In the genomic region with DNA sequence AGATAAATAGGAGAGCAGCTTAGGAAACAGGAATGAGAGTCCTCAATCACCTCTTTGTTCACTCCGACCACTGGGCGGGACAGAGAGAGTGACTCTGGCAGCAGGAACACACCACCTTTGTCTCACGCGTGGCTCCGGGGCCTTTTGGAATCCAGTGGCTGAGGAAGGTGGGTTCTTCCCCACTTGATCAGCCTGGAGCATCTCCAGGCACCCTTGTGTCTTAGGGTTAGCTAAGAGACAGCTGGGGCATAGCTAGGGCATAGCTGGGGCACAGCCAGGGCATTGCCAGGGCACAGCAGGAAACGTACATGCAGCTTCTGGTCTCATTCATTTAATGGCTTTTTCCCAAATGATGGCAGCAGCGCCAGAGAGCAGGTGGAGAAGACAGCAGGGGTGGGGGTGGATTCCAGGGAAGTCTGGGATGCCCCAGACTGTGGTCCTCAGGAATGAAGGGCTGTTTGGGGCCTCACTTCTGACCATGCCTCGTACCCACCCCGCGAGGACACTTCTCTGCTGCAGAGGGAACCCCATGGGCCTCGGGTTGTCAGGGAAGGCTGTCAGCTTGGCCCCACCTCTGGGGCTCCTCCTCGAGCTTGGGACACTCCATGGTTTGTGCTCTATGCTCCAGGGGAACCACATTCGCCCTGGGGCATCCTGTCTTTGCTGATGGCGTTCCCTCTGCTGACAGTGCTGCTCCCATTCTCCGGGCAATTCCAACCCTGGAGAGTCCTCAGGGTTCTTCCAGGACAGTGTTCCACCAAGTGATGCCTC, we compare ENCODE assay signal across 21 cellular contexts. TPM values are rescaled to one million over a fixed set of nuclear protein-coding genes. Genes with fewer than 3 reads are reported as not detected.
A peak's percentile ranks its signal among the peaks of the same experiment; 100 is the strongest.
DNase-seq lines count a peak whose midpoint lies in the region; ATAC-seq and TF ChIP-seq lines count a peak whose summit lies in the region.
"Had no signal": no experiment of that assay in that cellular context is flagged by ENCODE, and none has a peak within 500 bp of the region (broad histone marks: within the 10 kb centered on the region; RNA-seq: fewer than 3 reads in every experiment).

No MANE protein-coding gene starts in this region.

- H3K36me3 ChIP-seq in stomach = no peaks in the 10 kb centered on the region
- H3K36me3 ChIP-seq: HAP-1, tibial nerve, WERI-Rb-1 had no signal

- ATAC-seq in HG03095 (IDR thresholded peaks at IDR 0.05; ENCODE audit: unreplicated experiment) = no peak
- ATAC-seq: foreskin keratinocyte, Right ventricle myocardium inferior had no signal

- H3K27ac ChIP-seq in stomach = peak overlapping the region in 1 of 5 donors; percentile 81
- H3K27ac ChIP-seq: foreskin keratinocyte, parathyroid adenoma, tibial nerve, WERI-Rb-1 had no signal

- TF ChIP-seq CTCF in stomach (IDR thresholded peaks at IDR 0.05) = no peak

- H3K4me1 ChIP-seq in stomach = peaks cover 7 to 21% (median 19%) of the 10 kb centered on the region in 4 donors
- H3K4me1 ChIP-seq: HAP-1, parathyroid adenoma had no signal

- no peak for TF ChIP-seq EP300 in stomach (IDR thresholded peaks at IDR 0.05)

- no peak overlapping the region for H3K4me3 ChIP-seq in stomach
- H3K4me3 ChIP-seq: HAP-1, smooth muscle cell, tibial nerve had no signal

- peak; percentile 53 for DNase-seq in DMS53 (lab: John Stamatoyannopoulos, UW)
- DNase-seq in DMS53 treated with DMSO at 0.1 percent for 48 hours (lab: John Stamatoyannopoulos, UW; ENCODE audit: unreplicated experiment) = no peak
- peak; percentile 83 for DNase-seq in SW480 (ENCODE audit: low spot score)
- DNase-seq in mesenteric fat pad (ENCODE audit: low spot score) = peak; percentile 81
- DNase-seq in stomach = peak; percentile 26
- no peak for DNase-seq in NCI-H1417 (lab: John Stamatoyannopoulos, UW)
- no peak for DNase-seq in NCI-H187 treated with DMSO at 0.1 percent for 48 hours (lab: John Stamatoyannopoulos, UW)
- DNase-seq: amniotic stem cell, DND-41, foreskin keratinocyte, NCI-H1436 treated with DMSO at 0.1 percent for 48 hours, NCI-H345, WERI-Rb-1 had no signal

- no peak for TF ChIP-seq POLR2A in stomach (IDR thresholded peaks at IDR 0.05)

- intact Hi-C loops in stomach (cut with DNase I; ENCODE audit: low total_unique reads) = no loop called here

- H3K9me3 ChIP-seq in stomach = no peaks in the 10 kb centered on the region
- H3K9me3 ChIP-seq: HAP-1, tibial nerve had no signal

- peaks cover 0 to 7% (median 0%) of the 10 kb centered on the region in 3 donors for H3K27me3 ChIP-seq in stomach
- H3K27me3 ChIP-seq: foreskin keratinocyte, tibial nerve had no signal

- WGBS in stomach, 5 donors = 62 to 75% (median 63%) methylated on average over 9 to 15 of the region's 15 CpGs

RNA-seq across cellular contexts. Expression of a gene that starts 30.4 kb away (rescaled TPM):
- total RNA-seq in mesenteric fat pad (2.0 TPM), stomach (100 to 1,000 TPM in 1 of 5 donors, 10 to 100 TPM in 4; 15.4 to 126 (median 88.6) TPM)
- 1 to 10 TPM; 1.6 to 6.2 (median 2.1) TPM for polyA plus RNA-seq in stomach
- total RNA-seq: T-helper 1 cell treated with Interleukin-12 subunit alpha and Interleukin-12 subunit beta and Interleukin-4 antibody, amounts not matched to agents 30 ng/mL and 1 ng/mL, for 36 hours had no signal
- polyA plus RNA-seq: CD14-positive monocyte had no signal

Comparison
In these comparisons a context has a peak if more than half of its experiments do, and no peak if none do; other contexts are left out.
1. DNase-seq: peak in DMS53 (single experiment), SW480 (single experiment), mesenteric fat pad (single experiment) and stomach (single experiment); none in DMS53 treated with DMSO at 0.1 percent for 48 hours (single experiment), NCI-H1417 (0 of 3) and NCI-H187 treated with DMSO at 0.1 percent for 48 hours (single experiment).